29 cellular contexts compared by ENCODE assay signal in the genomic region with DNA sequence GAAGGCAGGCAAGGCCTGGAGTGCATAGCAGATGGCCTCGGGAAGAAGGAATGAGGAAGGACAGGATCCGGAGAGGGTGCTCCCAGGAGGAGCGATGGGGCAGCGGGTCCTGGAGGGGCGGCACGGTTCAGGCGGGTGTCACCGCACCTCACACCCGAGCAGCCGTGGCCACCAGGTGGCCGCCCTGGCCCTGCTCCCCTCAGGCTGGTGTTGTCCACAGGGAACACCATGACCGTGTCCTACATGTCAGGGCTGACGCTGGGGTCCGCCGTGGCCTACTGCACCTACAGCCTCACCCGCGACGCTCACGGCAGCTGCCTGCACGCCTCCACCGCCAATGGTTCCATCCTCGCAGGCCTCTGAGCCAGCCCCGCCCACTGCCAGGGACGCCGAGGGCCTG. TPM values are rescaled to one million over a fixed set of nuclear protein-coding genes. Genes with fewer than 3 reads are reported as not detected.
DNase-seq lines count a peak whose midpoint lies in the region; ATAC-seq and TF ChIP-seq lines count a peak whose summit lies in the region.
"Had no signal": no experiment of that assay in that cellular context is flagged by ENCODE, and none has a peak within 500 bp of the region (broad histone marks: within the 10 kb centered on the region; RNA-seq: fewer than 3 reads in every experiment).

No MANE protein-coding gene starts in this region.

- H3K4me3 Mint-ChIP-seq in Caco-2 (ENCODE audit: unreplicated experiment) (no peak overlapping the region), chondrocyte (ENCODE audit: unreplicated experiment) (no peak overlapping the region)
- H3K4me3 Mint-ChIP-seq: activated CD8-positive, alpha-beta memory T cell treated with anti-CD3 and anti-CD28 coated beads, Interleukin-2, amount 10 ng/mL, durations not matched to agents 7 days and 5 days; activated naive CD4-positive, alpha-beta T cell treated with anti-CD3 and anti-CD28 coated beads for 36 hours; central memory CD8-positive, alpha-beta T cell; nephron had no signal

- no peaks in the 10 kb centered on the region for H4K20me1 ChIP-seq in IMR-90 (ENCODE audit: insufficient read depth, low read length)

- TF ChIP-seq POLR2A in IMR-90 (IDR thresholded peaks at IDR 0.05; ENCODE audit: low read depth, low read length): no peak
- TF ChIP-seq POLR2A in right lobe of liver (IDR thresholded peaks at IDR 0.05): no peak
- no peak for TF ChIP-seq POLR2A in thyroid gland (IDR thresholded peaks at IDR 0.05)

- H2BK20ac ChIP-seq in IMR-90 (ENCODE audit: low read depth, low read length): no peak overlapping the region

- CTCF ChIA-PET in Caco-2 (lab: Charles Lee) (no interaction called here), IMR-90 (lab: Yijun Ruan, JAX) (no interaction called here)

- TF ChIP-seq CTCF in Caco-2 (IDR thresholded peaks at IDR 0.05; ENCODE audit: insufficient read depth in 1 of 2, low read depth in 1 of 2, low read length in 1 of 2, severe bottlenecking in 1 of 2, unreplicated experiment in 1 of 2) (no peak), IMR-90 (conservative IDR thresholded peaks at IDR 0.05; ENCODE audit: low read depth, low read length) (no peak), chondrocyte (IDR thresholded peaks at IDR 0.05) (peak; percentile 15), right lobe of liver (IDR thresholded peaks at IDR 0.05) (no peak), thyroid gland (IDR thresholded peaks at IDR 0.05) (no peak)

- H2BK5ac ChIP-seq in IMR-90 (ENCODE audit: low read depth, low read length, poor library complexity, severe bottlenecking): no peak overlapping the region

- H3K4me2 ChIP-seq in IMR-90 (ENCODE audit: low read depth, low read length): no peak overlapping the region

- H3K27ac ChIP-seq in IMR-90 (ENCODE audit: insufficient read depth, low read length): no peak overlapping the region
- no peak overlapping the region for H3K27ac ChIP-seq in right lobe of liver
- H3K27ac ChIP-seq in thyroid gland: no peak overlapping the region
- H3K27ac ChIP-seq: skin epidermis, testis, vagina had no signal

- H4K91ac ChIP-seq in IMR-90 (ENCODE audit: insufficient read depth, low read depth, low read length): no peak overlapping the region

- intact Hi-C loops in Caco-2 (cut with micrococcal nuclease; ENCODE audit: unreplicated experiment): no loop called here
- intact Hi-C loops in IMR-90 (cut with micrococcal nuclease): no loop called here
- intact Hi-C loops in right lobe of liver (cut with DNase I): no loop called here
- intact Hi-C loops in thyroid gland (cut with DNase I): no loop called here

- POLR2A ChIA-PET in Caco-2 (lab: Charles Lee): no interaction called here
- POLR2A ChIA-PET in IMR-90 (lab: Charles Lee; ENCODE audit: unreplicated experiment): no interaction called here

- no TSS peak for BruUV-seq in Caco-2 (replicated peaks; lab: Mats Ljungman, UMichigan)
- BruUV-seq in IMR-90 (replicated peaks; lab: Mats Ljungman, UMichigan): no TSS peak

- peak; percentile 13 for ATAC-seq in IMR-90 (ENCODE audit: low read depth)
- peak in 3 of 4 donors; percentile 14 to 34 (median 26) for ATAC-seq in right lobe of liver
- ATAC-seq: activated CD8-positive, alpha-beta memory T cell treated with anti-CD3 and anti-CD28 coated beads, Interleukin-2, amount 10 ng/mL, durations not matched to agents 7 days and 5 days; esophagus mucosa; GM12878; mucosa of descending colon had no signal

- no peaks in the 10 kb centered on the region for H3K27me3 Mint-ChIP-seq in Caco-2 (ENCODE audit: insufficient read depth, unreplicated experiment)
- no peaks in the 10 kb centered on the region for H3K27me3 Mint-ChIP-seq in chondrocyte (ENCODE audit: low read depth)
- H3K27me3 Mint-ChIP-seq: central memory CD8-positive, alpha-beta T cell had no signal

- no peak for TF ChIP-seq RAD21 in IMR-90 (IDR thresholded peaks at IDR 0.05; ENCODE audit: low read length)

- H3K4me1 Mint-ChIP-seq in Caco-2 (ENCODE audit: low read depth, unreplicated experiment): no peaks in the 10 kb centered on the region
- H3K4me1 Mint-ChIP-seq in chondrocyte (ENCODE audit: low read depth): no peaks in the 10 kb centered on the region
- H3K4me1 Mint-ChIP-seq: activated CD8-positive, alpha-beta memory T cell treated with anti-CD3 and anti-CD28 coated beads, Interleukin-2, amount 10 ng/mL, durations not matched to agents 7 days and 5 days; central memory CD8-positive, alpha-beta T cell; nephron had no signal

- no peaks in the 10 kb centered on the region for H3K9me1 ChIP-seq in IMR-90 (ENCODE audit: insufficient read depth, low read length)

- dilution Hi-C loops in IMR-90 (cut with HindIII; ENCODE audit: low sequenced_read_pairs, unreplicated experiment): no loop called here

- no peak overlapping the region for H3K56ac ChIP-seq in IMR-90 (ENCODE audit: extremely low read depth, insufficient read depth, low read length)

- no peak overlapping the region for H4K8ac ChIP-seq in IMR-90 (ENCODE audit: low read depth in 2 of 2, low read length in 2 of 2)

- DNase-seq in Caco-2 (no peak), IMR-90 (no peak), chondrocyte (ENCODE audit: low spot score) (no peak), right lobe of liver (no peak), NCI-H510A (lab: John Stamatoyannopoulos, UW) (no peak), thyroid gland (no peak), NCI-H1436 treated with DMSO at 0.1 percent for 48 hours (lab: John Stamatoyannopoulos, UW) (no peak), putamen (ENCODE audit: low spot score) (no peak)
- DNase-seq: ACHN; activated CD8-positive, alpha-beta memory T cell treated with anti-CD3 and anti-CD28 coated beads, Interleukin-2, amount 10 ng/mL, durations not matched to agents 7 days and 5 days; activated naive CD4-positive, alpha-beta T cell treated with anti-CD3 and anti-CD28 coated beads for 36 hours; dermis blood vessel endothelial cell; DMS153; foreskin melanocyte; mammary epithelial cell; mucosa of descending colon; NCI-H1694; NCI-H446; NCI-H82; stimulated activated naive CD4-positive, alpha-beta T cell; T-helper 1 cell; testis had no signal

- H3K14ac ChIP-seq in IMR-90 (replicated peaks; ENCODE audit: low read depth, low read length): no peak overlapping the region

- no peak overlapping the region for H3K18ac ChIP-seq in IMR-90 (ENCODE audit: low read depth, low read length)

- no peak overlapping the region for H3K9ac ChIP-seq in IMR-90 (ENCODE audit: low read depth, low read length)

- H3K36me3 Mint-ChIP-seq in Caco-2 (ENCODE audit: insufficient read depth, unreplicated experiment) (peaks cover 84% of the 10 kb centered on the region), chondrocyte (ENCODE audit: low read depth) (no peaks in the 10 kb centered on the region)
- H3K36me3 Mint-ChIP-seq: activated CD8-positive, alpha-beta memory T cell treated with anti-CD3 and anti-CD28 coated beads, Interleukin-2, amount 10 ng/mL, durations not matched to agents 7 days and 5 days; IgD-negative memory B cell had no signal

- H3K27me3 ChIP-seq in Caco-2 (replicated peaks; ENCODE audit: control insufficient read depth, insufficient read depth, low read length): no peaks in the 10 kb centered on the region
- no peaks in the 10 kb centered on the region for H3K27me3 ChIP-seq in IMR-90 (ENCODE audit: control insufficient read depth, insufficient read depth, low read length)
- no peaks in the 10 kb centered on the region for H3K27me3 ChIP-seq in right lobe of liver
- H3K27me3 ChIP-seq in thyroid gland: no peaks in the 10 kb centered on the region
- H3K27me3 ChIP-seq: testis, vagina had no signal

- no peak overlapping the region for H3K4ac ChIP-seq in IMR-90 (ENCODE audit: low read depth, low read length)

- H2BK15ac ChIP-seq in IMR-90 (ENCODE audit: low read depth, low read length): no peak overlapping the region

- no peaks in the 10 kb centered on the region for H3K9me3 ChIP-seq in Caco-2
- H3K9me3 ChIP-seq in IMR-90 (ENCODE audit: control insufficient read depth, insufficient read depth, low read length): no peaks in the 10 kb centered on the region
- H3K9me3 ChIP-seq in right lobe of liver: no peaks in the 10 kb centered on the region
- H3K9me3 ChIP-seq in thyroid gland: no peaks in the 10 kb centered on the region
- H3K9me3 ChIP-seq: mucosa of descending colon, testis, vagina had no signal

- in situ Hi-C loops in IMR-90 (cut with MboI; ENCODE audit: low sequenced_read_pairs): no loop called here

- H3K27ac Mint-ChIP-seq in Caco-2 (ENCODE audit: unreplicated experiment): peak overlapping the region; percentile 22
- no peak overlapping the region for H3K27ac Mint-ChIP-seq in chondrocyte (ENCODE audit: unreplicated experiment)
- H3K27ac Mint-ChIP-seq: activated CD8-positive, alpha-beta memory T cell treated with anti-CD3 and anti-CD28 coated beads, Interleukin-2, amount 10 ng/mL, durations not matched to agents 7 days and 5 days; activated naive CD4-positive, alpha-beta T cell treated with anti-CD3 and anti-CD28 coated beads for 36 hours; IgD-negative memory B cell had no signal

- H2BK120ac ChIP-seq in IMR-90 (ENCODE audit: low read depth, low read length): no peak overlapping the region

- no peak overlapping the region for H2AK5ac ChIP-seq in IMR-90 (ENCODE audit: low read depth, low read length)

- H3K36me3 ChIP-seq in Caco-2 (ENCODE audit: control insufficient read depth, insufficient read depth, low read length) (no peaks in the 10 kb centered on the region; the same call in 1 of the 2 replicates), IMR-90 (ENCODE audit: control insufficient read depth, insufficient read depth, low read length) (peaks cover 9% of the 10 kb centered on the region; the same call in 1 of the 2 replicates), right lobe of liver (peaks cover 0 to under 1% (median 0%) of the 10 kb centered on the region in 4 donors), thyroid gland (peaks cover 2 to 5% of the 10 kb centered on the region in 2 donors)

- H3K9me3 Mint-ChIP-seq in Caco-2 (ENCODE audit: unreplicated experiment) (no peaks in the 10 kb centered on the region), chondrocyte (ENCODE audit: low read depth) (no peaks in the 10 kb centered on the region)
- H3K9me3 Mint-ChIP-seq: activated naive CD4-positive, alpha-beta T cell treated with anti-CD3 and anti-CD28 coated beads for 36 hours; central memory CD8-positive, alpha-beta T cell; IgD-negative memory B cell; nephron had no signal

- 77% methylated on average over 13 of the region's 25 CpGs; no CpG with 5 or more reads in 1 of the 2 experiments for WGBS in IMR-90 (ENCODE audit: extremely low coverage in 2 of 2, insufficient read length in 1 of 2), 2 experiments
- 93% methylated on average over 2 of the region's 25 CpGs for WGBS in right lobe of liver (ENCODE audit: insufficient coverage, low coverage, low lambda C conversion rate, missing lambda C conversion rate)
- 82 to 84% methylated on average over 16 to 18 of the region's 25 CpGs for WGBS in thyroid gland, 2 donors

- no peak overlapping the region for H4K5ac ChIP-seq in IMR-90 (ENCODE audit: low read depth, low read length)

- H3K4me1 ChIP-seq in Caco-2 (no peaks in the 10 kb centered on the region), IMR-90 (ENCODE audit: control insufficient read depth, insufficient read depth, low read length) (no peaks in the 10 kb centered on the region), right lobe of liver (no peaks in the 10 kb centered on the region), thyroid gland (no peaks in the 10 kb centered on the region)
- H3K4me1 ChIP-seq: testis, vagina had no signal

- no peak overlapping the region for H3K23ac ChIP-seq in IMR-90 (ENCODE audit: low read depth, low read length)

- no peak overlapping the region for H2AFZ ChIP-seq in IMR-90 (replicated peaks; ENCODE audit: low read length, poor library complexity)

- H3K79me1 ChIP-seq in IMR-90 (ENCODE audit: low read depth in 1 of 2, low read length in 2 of 2): no peaks in the 10 kb centered on the region

- H3K4me3 ChIP-seq in Caco-2 (ENCODE audit: low read depth, low read length) (no peak overlapping the region), IMR-90 (ENCODE audit: insufficient read depth, low read depth, low read length) (no peak overlapping the region), right lobe of liver (no peak overlapping the region), thyroid gland (replicated peaks in 1 of 3) (no peak overlapping the region)
- H3K4me3 ChIP-seq: GM12878, mucosa of descending colon, skin epidermis, testis, vagina had no signal

- no peak overlapping the region for H2AK9ac ChIP-seq in IMR-90 (replicated peaks; ENCODE audit: low read depth, low read length, poor library complexity)

RNA-seq across cellular contexts. Expression of gene SLC29A4, which starts 19.8 kb away (rescaled TPM):
- total RNA-seq in Caco-2 (2022): 34.6 and 38.4 TPM in 2 replicates
- 2.3 and 2.5 TPM in 2 replicates for total RNA-seq in IMR-90 (2012; rRNA removed)
- polyA plus RNA-seq in IMR-90 (2012; rRNA removed): 7.6 and 10.4 TPM in 2 replicates
- polyA plus RNA-seq in IMR-90 (2012; cell fraction: cytosol; rRNA removed): 4.7 and 12.8 TPM in 2 replicates
- 9.8 and 25.0 TPM in 2 replicates for polyA plus RNA-seq in IMR-90 (2012; cell fraction: nucleus; rRNA removed; ENCODE audit: low replicate concordance)
- 6.6 to 10.4 TPM (median 9.7 TPM) in 3 replicates for total RNA-seq in chondrocyte
- total RNA-seq in right lobe of liver: 1 to 10 TPM; 1.5 to 7.7 (median 3.9) TPM
- 10 to 100 TPM in 3 of 4 donors, 1 to 10 TPM in 1; 8.5 to 23.2 (median 14.4) TPM for total RNA-seq in thyroid gland
- polyA plus RNA-seq: IgD-negative memory B cell had no signal
